2 cellular contexts compared by ENCODE assay signal in genomic region chr12:124486346-124486963, GRCh38.
A peak's percentile ranks its signal among the peaks of the same experiment; 100 is the strongest.
TF ChIP-seq lines count a peak whose summit lies in the region.

No MANE protein-coding gene starts in this region.

TF ChIP-seq in HEK293, 187 proteins besides CTCF, POLR2A, EP300 and RAD21 (continued from another document):
- TF ChIP-seq ZBTB6 (tag by site-specific recombination; IDR thresholded peaks at IDR 0.05), result 0 out of 2 replicates have a peak, but pooled peaks have one; percentile 44
- peak; percentile 93 for TF ChIP-seq SCRT1 (tag by site-specific recombination; IDR thresholded peaks at IDR 0.05; ENCODE audit: borderline replicate concordance)
- peak; percentile 57 for TF ChIP-seq EGR2 (tag by site-specific recombination; IDR thresholded peaks at IDR 0.05; ENCODE audit: low read depth)
- TF ChIP-seq SCRT2 (tag by site-specific recombination; IDR thresholded peaks at IDR 0.05), result peak; percentile 97
- peak; percentile 69 for TF ChIP-seq ZFHX2 (tag by site-specific recombination; conservative IDR thresholded peaks at IDR 0.05)
- TF ChIP-seq ZNF571 (tag by site-specific recombination; IDR thresholded peaks at IDR 0.05), result no peak

TF ChIP-seq in K562, 482 proteins besides CTCF, POLR2A, EP300 and RAD21 (continued from another document):
- TF ChIP-seq E2F4 (CRISPR knock-in tag; IDR thresholded peaks at IDR 0.05; ENCODE audit: low read depth), result 0 out of 2 replicates have a peak, but pooled peaks have one; percentile 20
